ENCODE assay signal across 26 cellular contexts in genomic region chr5:80809451-80809850, GRCh38.
"Had no signal": no experiment of that assay in that cellular context is flagged by ENCODE, and none has a peak within 500 bp of the region (broad histone marks: within the 10 kb centered on the region; RNA-seq: fewer than 3 reads in every experiment).

No MANE protein-coding gene starts in this region.

- H3K9me3 Mint-ChIP-seq: activated CD4-positive, alpha-beta memory T cell treated with anti-CD3 and anti-CD28 coated beads, Interleukin-2, amount 10 ng/mL, durations not matched to agents 7 days and 5 days; activated naive CD4-positive, alpha-beta T cell treated with anti-CD3 and anti-CD28 coated beads for 36 hours; dendritic cell treated with granulocyte-macrophage colony-stimulating factor and Interleukin-4, amounts not matched to agents 40 ng/mL and 50 ng/mL, for 4 days; nephron progenitor cell had no signal

- H3K27ac Mint-ChIP-seq: activated CD4-positive, alpha-beta memory T cell treated with anti-CD3 and anti-CD28 coated beads, Interleukin-2, amount 10 ng/mL, durations not matched to agents 7 days and 5 days; activated naive CD4-positive, alpha-beta T cell treated with anti-CD3 and anti-CD28 coated beads for 36 hours; activated T-cell treated with anti-CD3 and anti-CD28 coated beads, Interleukin-2, amount 50 U/mL, for 72 hours; dendritic cell treated with granulocyte-macrophage colony-stimulating factor and Interleukin-4, amounts not matched to agents 40 ng/mL and 50 ng/mL, for 4 days; nephron progenitor cell; T-helper 1 cell treated with Interleukin-12 subunit alpha and Interleukin-12 subunit beta and Interleukin-4 antibody, amounts not matched to agents 30 μg/mL and 1 μg/mL, for 36 hours had no signal

- H3K4me3 ChIP-seq: body of pancreas, cardiac muscle cell, gastroesophageal sphincter, heart left ventricle, lower lobe of right lung, mucosa of descending colon, spleen, tibial artery had no signal

- H3K4me1 ChIP-seq: body of pancreas, gastroesophageal sphincter, lower lobe of right lung, spleen, tibial artery had no signal

- H3K27me3 ChIP-seq: body of pancreas, cardiac muscle cell, gastroesophageal sphincter, heart left ventricle, spleen, tibial artery had no signal

- H3K27ac ChIP-seq: body of pancreas, cardiac muscle cell, gastroesophageal sphincter, heart left ventricle, lower lobe of right lung, spleen, tibial artery had no signal

- H3K27me3 Mint-ChIP-seq: activated CD4-positive, alpha-beta memory T cell treated with anti-CD3 and anti-CD28 coated beads, Interleukin-2, amount 10 ng/mL, durations not matched to agents 7 days and 5 days; dendritic cell treated with granulocyte-macrophage colony-stimulating factor and Interleukin-4, amounts not matched to agents 40 ng/mL and 50 ng/mL, for 4 days had no signal

- ATAC-seq: activated T-cell treated with anti-CD3 and anti-CD28 coated beads, Interleukin-2, amount 50 U/mL, for 72 hours; body of pancreas; gastroesophageal sphincter; heart left ventricle; left lobe of liver; lower lobe of right lung; mucosa of descending colon had no signal

- H3K4me1 Mint-ChIP-seq: nephron progenitor cell had no signal

- DNase-seq: activated CD4-positive, alpha-beta memory T cell treated with anti-CD3 and anti-CD28 coated beads, Interleukin-2, amount 10 ng/mL, durations not matched to agents 7 days and 5 days; activated CD4-positive, alpha-beta T cell treated with anti-CD3 and anti-CD28 coated beads for 48 hours; activated CD4-positive, CD25-positive, alpha-beta regulatory T cell; activated effector memory CD4-positive, alpha-beta T cell treated with Interleukin-2 at 50 U/mL for 16 hours; activated naive CD4-positive, alpha-beta T cell treated with anti-CD3 and anti-CD28 coated beads for 36 hours; activated T-cell treated with anti-CD3 and anti-CD28 coated beads, Interleukin-2, amount 50 U/mL, for 72 hours; body of pancreas; effector CD4-positive, alpha-beta T cell; heart left ventricle; islet precursor cell; lower lobe of right lung; mesendoderm; mucosa of descending colon; nephron progenitor cell; nucleus accumbens; posterior cingulate gyrus; spleen; stimulated activated CD4-positive, alpha-beta T cell treated with anti-CD3 and anti-CD28 coated beads, Interleukin-4, amount 100 ng/mL, for 1 hour; stimulated activated naive CD4-positive, alpha-beta T cell treated with Interleukin-2 at 50 U/mL for 16 hours; substantia nigra; tibial artery had no signal

- H3K9me3 ChIP-seq: body of pancreas, gastroesophageal sphincter, heart left ventricle, lower lobe of right lung, mucosa of descending colon, spleen, tibial artery had no signal

- H3K4me3 Mint-ChIP-seq: activated CD4-positive, alpha-beta memory T cell treated with anti-CD3 and anti-CD28 coated beads, Interleukin-2, amount 10 ng/mL, durations not matched to agents 7 days and 5 days; activated naive CD4-positive, alpha-beta T cell treated with anti-CD3 and anti-CD28 coated beads for 36 hours; activated T-cell treated with anti-CD3 and anti-CD28 coated beads, Interleukin-2, amount 50 U/mL, for 72 hours; dendritic cell treated with granulocyte-macrophage colony-stimulating factor and Interleukin-4, amounts not matched to agents 40 ng/mL and 50 ng/mL, for 4 days; nephron progenitor cell; T-helper 1 cell treated with Interleukin-12 subunit alpha and Interleukin-12 subunit beta and Interleukin-4 antibody, amounts not matched to agents 30 μg/mL and 1 μg/mL, for 36 hours had no signal
